Comparison of ENCODE assay signal across 13 cellular contexts in the genomic region with DNA sequence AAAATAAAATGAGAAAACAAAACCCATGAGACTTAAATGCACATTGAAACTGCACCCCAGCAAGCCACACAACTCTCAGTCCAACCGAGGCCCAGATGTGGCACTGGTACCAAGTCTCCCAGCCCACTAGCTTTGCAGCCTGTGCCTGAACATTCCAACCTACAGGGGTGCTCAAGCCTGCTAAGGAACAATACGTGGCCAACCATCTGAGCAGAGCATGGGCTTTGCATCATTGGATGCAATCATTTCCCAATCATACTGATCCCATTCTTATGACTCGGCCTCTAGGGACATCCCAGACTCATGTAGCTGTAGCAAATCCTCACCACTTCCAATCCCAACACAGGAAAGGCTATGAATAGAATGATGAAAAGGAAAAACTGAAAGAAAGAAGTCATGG.
A peak's percentile ranks its signal among the peaks of the same experiment; 100 is the strongest.
DNase-seq lines count a peak whose midpoint lies in the region; ATAC-seq and TF ChIP-seq lines count a peak whose summit lies in the region.
"Had no signal": no experiment of that assay in that cellular context is flagged by ENCODE, and none has a peak within 500 bp of the region (broad histone marks: within the 10 kb centered on the region; RNA-seq: fewer than 3 reads in every experiment).

No MANE protein-coding gene starts in this region.

- peak; percentile 11 for DNase-seq in NCI-H82 (lab: John Stamatoyannopoulos, UW)
- DNase-seq in NCI-H82 treated with DMSO at 0.1 percent for 48 hours (lab: John Stamatoyannopoulos, UW; ENCODE audit: unreplicated experiment), result no peak
- DNase-seq in foreskin keratinocyte, result peak in 1 of 2 donors; percentile 41
- DNase-seq in tibial nerve (ENCODE audit: low spot score in 2 of 2), result peak in 1 of 2 donors; percentile 57
- DNase-seq in NCI-H1105 treated with DMSO at 0.1 percent for 48 hours (lab: John Stamatoyannopoulos, UW), result no peak
- no peak for DNase-seq in activated naive CD4-positive, alpha-beta T cell treated with anti-CD3 and anti-CD28 coated beads, Interleukin-2, amount 10 ng/mL, durations not matched to agents 7 days and 5 days
- DNase-seq: amniotic stem cell; islet precursor cell; stimulated activated naive CD4-positive, alpha-beta T cell had no signal

- H3K27me3 ChIP-seq in foreskin keratinocyte, result no peaks in the 10 kb centered on the region
- no peaks in the 10 kb centered on the region for H3K27me3 ChIP-seq in tibial nerve

- H3K4me1 ChIP-seq in foreskin keratinocyte, result peaks cover 10% of the 10 kb centered on the region
- H3K4me1 ChIP-seq in tibial nerve, result peaks cover 0 to 5% (median 0%) of the 10 kb centered on the region in 4 donors

- TF ChIP-seq EP300 in tibial nerve (IDR thresholded peaks at IDR 0.05), result peak in 1 of 2 donors; percentile 89

- CTCF ChIA-PET in activated naive CD4-positive, alpha-beta T cell treated with anti-CD3 and anti-CD28 coated beads, Interleukin-2, amount 10 ng/mL, durations not matched to agents 7 days and 5 days (lab: Charles Lee), result no interaction called here

- H3K27me3 Mint-ChIP-seq in activated naive CD4-positive, alpha-beta T cell treated with anti-CD3 and anti-CD28 coated beads, Interleukin-2, amount 10 ng/mL, durations not matched to agents 7 days and 5 days, result no peaks in the 10 kb centered on the region

- H3K4me1 Mint-ChIP-seq in activated naive CD4-positive, alpha-beta T cell treated with anti-CD3 and anti-CD28 coated beads, Interleukin-2, amount 10 ng/mL, durations not matched to agents 7 days and 5 days, result no peaks in the 10 kb centered on the region

- H3K27ac ChIP-seq in foreskin keratinocyte, result no peak overlapping the region
- no peak overlapping the region for H3K27ac ChIP-seq in tibial nerve
- H3K27ac ChIP-seq: 22Rv1 had no signal

- TF ChIP-seq CTCF in WI38 (IDR thresholded peaks at IDR 0.05; ENCODE audit: low read depth, low read length), result 0 out of 2 replicates have a peak, but pooled peaks have one; percentile 24
- TF ChIP-seq CTCF in foreskin keratinocyte (conservative IDR thresholded peaks at IDR 0.05), result peak; percentile 44
- TF ChIP-seq CTCF in tibial nerve (IDR thresholded peaks at IDR 0.05), result peak in 3 of 5 experiments; percentile 32 to 46 (median 40)

- peak; percentile 51 for ATAC-seq in foreskin keratinocyte
- no peak for ATAC-seq in GM19035 (IDR thresholded peaks at IDR 0.05; ENCODE audit: unreplicated experiment)

- no peaks in the 10 kb centered on the region for H3K36me3 Mint-ChIP-seq in activated naive CD4-positive, alpha-beta T cell treated with anti-CD3 and anti-CD28 coated beads, Interleukin-2, amount 10 ng/mL, durations not matched to agents 7 days and 5 days

- no peak for TF ChIP-seq POLR2A in tibial nerve (IDR thresholded peaks at IDR 0.05)

- H3K36me3 ChIP-seq in tibial nerve, result no peaks in the 10 kb centered on the region

- no peak overlapping the region for H3K4me3 ChIP-seq in WI38 (ENCODE audit: low read depth, low read length)
- no peak overlapping the region for H3K4me3 ChIP-seq in tibial nerve

- no peak overlapping the region for H3K27ac Mint-ChIP-seq in activated naive CD4-positive, alpha-beta T cell treated with anti-CD3 and anti-CD28 coated beads, Interleukin-2, amount 10 ng/mL, durations not matched to agents 7 days and 5 days

- H3K9me3 Mint-ChIP-seq in activated naive CD4-positive, alpha-beta T cell treated with anti-CD3 and anti-CD28 coated beads, Interleukin-2, amount 10 ng/mL, durations not matched to agents 7 days and 5 days, result no peaks in the 10 kb centered on the region
- H3K9me3 Mint-ChIP-seq: neural crest cell had no signal

- H3K9me3 ChIP-seq in tibial nerve, result no peaks in the 10 kb centered on the region

- 72 to 90% methylated on average over 3 of the region's 3 CpGs for WGBS in tibial nerve, 2 donors

- H3K4me3 Mint-ChIP-seq in activated naive CD4-positive, alpha-beta T cell treated with anti-CD3 and anti-CD28 coated beads, Interleukin-2, amount 10 ng/mL, durations not matched to agents 7 days and 5 days, result no peak overlapping the region
- H3K4me3 Mint-ChIP-seq: neural crest cell had no signal
